ENCODE assay signal across 8 cellular contexts in genomic region chr1:162276493-162276892, GRCh38.
DNase-seq lines count a peak whose midpoint lies in the region; ATAC-seq and TF ChIP-seq lines count a peak whose summit lies in the region.

No MANE protein-coding gene starts in this region.

- H3K36me3 Mint-ChIP-seq in CD14-positive monocyte: no peaks in the 10 kb centered on the region

- no peak overlapping the region for H3K27ac Mint-ChIP-seq in CD14-positive monocyte

- DNase-seq in CD14-positive monocyte (ENCODE audit: low spot score) (no peak), HT-29 (ENCODE audit: low spot score) (peak; percentile 68), RWPE2 (ENCODE audit: low spot score) (no peak), fibroblast of villous mesenchyme (ENCODE audit: low read depth) (peak; percentile 47), uterus (no peak), ureter (ENCODE audit: low spot score) (no peak), cerebellar nuclear complex (lab: John Stamatoyannopoulos, UW) (no peak)
- DNase-seq in stimulated activated naive CD4-positive, alpha-beta T cell treated with Interleukin-2 at 50 U/mL for 16 hours (lab: John Stamatoyannopoulos, UW): no peak

- peak; percentile 55 for TF ChIP-seq CTCF in CD14-positive monocyte (IDR thresholded peaks at IDR 0.05)
- TF ChIP-seq CTCF in RWPE2 (IDR thresholded peaks at IDR 0.05; ENCODE audit: poor library complexity, severe bottlenecking): peak; percentile 66
- peak; percentile 43 for TF ChIP-seq CTCF in fibroblast of villous mesenchyme (IDR thresholded peaks at IDR 0.05; ENCODE audit: insufficient read depth, low read depth, low read length)
- peak in 3 of 4 experiments; percentile 7 to 30 (median 21) for TF ChIP-seq CTCF in uterus (IDR thresholded peaks at IDR 0.05)

- TF ChIP-seq POLR2A in uterus (IDR thresholded peaks at IDR 0.05): no peak

- H3K9me3 ChIP-seq in RWPE2 (ENCODE audit: severe bottlenecking) (no peaks in the 10 kb centered on the region), uterus (no peaks in the 10 kb centered on the region)

- H3K27me3 ChIP-seq in RWPE2 (ENCODE audit: insufficient read depth, poor library complexity, severe bottlenecking) (no peaks in the 10 kb centered on the region), uterus (no peaks in the 10 kb centered on the region)

- no peaks in the 10 kb centered on the region for H3K9me3 Mint-ChIP-seq in CD14-positive monocyte

- H3K4me3 Mint-ChIP-seq in CD14-positive monocyte: no peak overlapping the region

- H3K36me3 ChIP-seq in RWPE2 (ENCODE audit: low read depth) (no peaks in the 10 kb centered on the region), uterus (no peaks in the 10 kb centered on the region)

- peaks cover 12% of the 10 kb centered on the region for H3K4me1 Mint-ChIP-seq in CD14-positive monocyte

- H3K4me3 ChIP-seq in RWPE2 (ENCODE audit: severe bottlenecking): no peak overlapping the region
- no peak overlapping the region for H3K4me3 ChIP-seq in fibroblast of villous mesenchyme (ENCODE audit: low read depth, low read length)
- no peak overlapping the region for H3K4me3 ChIP-seq in uterus

- peaks cover 0 to 6% (median 0%) of the 10 kb centered on the region in 3 donors for H3K27me3 Mint-ChIP-seq in CD14-positive monocyte (ENCODE audit: low read depth in 3 of 3)

- H3K27ac ChIP-seq in RWPE2 (ENCODE audit: poor library complexity, severe bottlenecking) (no peak overlapping the region), uterus (no peak overlapping the region)

- H3K4me1 ChIP-seq in RWPE2 (ENCODE audit: insufficient read depth, poor library complexity, severe bottlenecking) (no peaks in the 10 kb centered on the region), uterus (no peaks in the 10 kb centered on the region)

- ATAC-seq in RWPE2 (ENCODE audit: low read depth): peak; percentile 61; the same call in 1 of the 3 replicates

- intact Hi-C loops in CD14-positive monocyte (cut with micrococcal nuclease): loop anchor here (2.0 to 5.0 kb wide), 2 partner anchors 219 to 220 kb away; no protein-coding TSS in a partner anchor
- intact Hi-C loops in uterus (cut with DNase I; ENCODE audit: low total_unique reads): no loop called here

Comparison
In these comparisons a context has a peak if more than half of its experiments do, and no peak if none do; other contexts are left out.
1. DNase-seq: peak in HT-29 (single experiment) and fibroblast of villous mesenchyme (single experiment); none in CD14-positive monocyte (single experiment), RWPE2 (single experiment), uterus (0 of 2), ureter (single experiment), stimulated activated naive CD4-positive, alpha-beta T cell treated with Interleukin-2 at 50 U/mL for 16 hours (single experiment) and cerebellar nuclear complex (0 of 2).
2. Peak in every context shown above with its lines, with median percentiles within 50 percentile points of each other: CTCF ChIP-seq.